24 cellular contexts compared by ENCODE assay signal in genomic region chr4:22921891-22922290, GRCh38.
"Had no signal": no experiment of that assay in that cellular context is flagged by ENCODE, and none has a peak within 500 bp of the region (broad histone marks: within the 10 kb centered on the region; RNA-seq: fewer than 3 reads in every experiment).

No MANE protein-coding gene starts in this region.

- H3K27ac ChIP-seq: adrenal gland, body of pancreas, breast epithelium, SJCRH30, SK-N-MC had no signal

- H3K4me3 ChIP-seq: adrenal gland, body of pancreas, breast epithelium, SJCRH30, SK-N-MC had no signal

- DNase-seq: activated CD4-positive, alpha-beta T cell treated with anti-CD3 and anti-CD28 coated beads for 36 hours; activated CD4-positive, alpha-beta T cell treated with anti-CD3 and anti-CD28 coated beads, Interleukin-2, amount 10 ng/mL, durations not matched to agents 7 days and 5 days; activated CD4-positive, alpha-beta T cell treated with anti-CD3 and anti-CD28 coated beads, Interleukin-2, amount 50 U/mL, for 48 hours; activated CD8-positive, alpha-beta T cell treated with anti-CD3 and anti-CD28 coated beads, Interleukin-2, amount 10 ng/mL, durations not matched to agents 7 days and 5 days; activated gamma-delta T cell treated with Interleukin-2 at 50 U/mL for 16 hours; activated naive CD4-positive, alpha-beta T cell treated with anti-CD3 and anti-CD28 coated beads for 36 hours; activated T-cell treated with anti-CD3 and anti-CD28 coated beads, Interleukin-2, amount 50 U/mL, for 4 hours; adrenal gland; body of pancreas; NCI-H1048; NCI-H1105 treated with DMSO at 0.1 percent for 48 hours; NCI-H1436; NCI-H1694; NCI-H1930; NCI-H2081 treated with DMSO at 0.1 percent for 48 hours; NCI-H345; NCI-H524 treated with DMSO at 0.1 percent for 48 hours; NCI-H748 treated with DMSO at 0.1 percent for 48 hours; NK-92 treated with Interleukin-12 subunit alpha and Interleukin-12 subunit beta, amount 100 ng/mL, for 24 hours; SHP77; SJCRH30 had no signal

- FAIRE-seq: astrocyte had no signal

- H3K9me3 ChIP-seq: adrenal gland, body of pancreas, breast epithelium, SJCRH30 had no signal

- H3K27me3 ChIP-seq: adrenal gland, body of pancreas, breast epithelium, SJCRH30 had no signal

- H3K36me3 ChIP-seq: adrenal gland, breast epithelium, SJCRH30 had no signal

- H3K4me1 ChIP-seq: adrenal gland, body of pancreas, breast epithelium, SJCRH30 had no signal
